ENCODE assay signal across 23 cellular contexts in genomic region chr13:66400292-66400691, GRCh38.
"Had no signal": no experiment of that assay in that cellular context is flagged by ENCODE, and none has a peak within 500 bp of the region (broad histone marks: within the 10 kb centered on the region; RNA-seq: fewer than 3 reads in every experiment).

No MANE protein-coding gene starts in this region.

- ATAC-seq: effector memory CD8-positive, alpha-beta T cell; esophagus mucosa; foreskin keratinocyte; gastrocnemius medialis; gastroesophageal sphincter; heart left ventricle; heart right ventricle had no signal

- H3K4me1 ChIP-seq: colonic mucosa, esophagus squamous epithelium, gastrocnemius medialis, gastroesophageal sphincter, heart left ventricle, heart right ventricle had no signal

- DNase-seq: colonic mucosa; cortex of kidney; dermis blood vessel endothelial cell; dorsolateral prefrontal cortex; effector CD4-positive, alpha-beta T cell; effector CD8-positive, alpha-beta T cell; effector memory CD4-positive, alpha-beta T cell; effector memory CD8-positive, alpha-beta T cell; erythroblast; esophagus squamous epithelium; foreskin fibroblast; foreskin keratinocyte; foreskin melanocyte; gastrocnemius medialis; glutamatergic neuron; head of caudate nucleus; heart left ventricle; heart right ventricle had no signal

- H3K9me3 ChIP-seq: colonic mucosa, esophagus muscularis mucosa, esophagus squamous epithelium, gastrocnemius medialis, gastroesophageal sphincter, heart left ventricle, heart right ventricle had no signal

- H3K36me3 ChIP-seq: colonic mucosa, esophagus muscularis mucosa, esophagus squamous epithelium, gastrocnemius medialis, gastroesophageal sphincter, heart left ventricle, heart right ventricle had no signal

- H3K27ac ChIP-seq: colonic mucosa, coronary artery, dorsolateral prefrontal cortex, epithelial cell of prostate, esophagus muscularis mucosa, esophagus squamous epithelium, foreskin keratinocyte, gastrocnemius medialis, gastroesophageal sphincter, heart left ventricle, heart right ventricle had no signal

- H3K27me3 ChIP-seq: colonic mucosa, dorsolateral prefrontal cortex, esophagus muscularis mucosa, esophagus squamous epithelium, foreskin keratinocyte, gastrocnemius medialis, gastroesophageal sphincter, heart left ventricle, heart right ventricle had no signal

- H3K4me3 ChIP-seq: colonic mucosa, coronary artery, dorsolateral prefrontal cortex, esophagus muscularis mucosa, esophagus squamous epithelium, gastrocnemius medialis, gastroesophageal sphincter, heart left ventricle, heart right ventricle had no signal
